In the genomic region with DNA sequence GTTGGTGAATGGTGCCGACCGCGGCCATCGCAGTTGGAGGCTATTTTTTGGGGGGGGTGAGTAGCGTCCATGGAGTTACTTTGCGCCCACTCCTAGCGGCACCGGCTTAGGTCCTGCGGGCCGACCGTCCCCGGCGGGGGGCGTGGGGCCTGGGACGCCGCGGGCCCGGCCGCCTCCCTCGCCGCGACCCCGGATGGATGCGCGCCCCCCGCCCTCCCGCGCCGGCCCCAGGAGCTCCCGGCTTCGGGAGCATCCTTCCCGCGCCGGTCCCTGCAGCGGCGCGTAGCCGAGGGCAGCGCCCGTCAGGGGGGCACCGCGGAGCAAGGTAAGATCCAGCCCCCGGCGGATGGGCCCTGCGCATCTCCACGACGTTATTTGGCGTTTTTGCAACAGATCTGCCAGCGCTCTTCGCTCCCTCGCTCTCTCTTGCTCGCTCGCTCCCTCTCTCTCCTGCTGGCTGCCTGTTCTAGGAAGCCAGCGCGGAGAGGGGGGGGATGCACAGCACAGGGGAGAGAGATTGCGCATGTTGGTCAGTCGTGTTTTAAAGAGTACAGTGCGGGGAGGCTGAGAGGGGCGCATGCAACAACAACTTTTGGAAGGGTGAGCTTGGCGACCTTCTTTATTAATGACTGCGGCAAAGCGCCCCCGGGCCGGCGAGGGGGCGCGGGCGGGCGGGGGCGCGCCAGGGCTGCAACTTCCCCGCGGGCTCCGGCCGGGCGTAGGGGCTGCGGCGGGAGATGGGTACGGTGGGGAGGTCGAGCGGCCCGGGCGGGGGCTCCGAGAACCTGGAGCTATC, we compare ENCODE assay signal across 8 cellular contexts.
A peak's percentile ranks its signal among the peaks of the same experiment; 100 is the strongest.
DNase-seq lines count a peak whose midpoint lies in the region; ATAC-seq and TF ChIP-seq lines count a peak whose summit lies in the region.

No MANE protein-coding gene starts in this region.

- peak overlapping the region; percentile 87 for H3K27ac ChIP-seq in epithelial cell of prostate

- peak; percentile 68 for DNase-seq in GM13976 (ENCODE audit: low spot score)
- DNase-seq in NOMO-1 (lab: John Stamatoyannopoulos, UW; ENCODE audit: unreplicated experiment in 2 of 2): peak; percentile 60 to 66
- DNase-seq in activated T-cell treated with anti-CD3 and anti-CD28 coated beads for 48 hours (ENCODE audit: low read depth): peak; percentile 55
- no peak for DNase-seq in epithelial cell of prostate (ENCODE audit: low read depth, low spot score)
- DNase-seq in middle frontal gyrus (ENCODE audit: extremely low spot score, low spot score): peak; percentile 20
- peak; percentile 70 for DNase-seq in stimulated activated CD8-positive, alpha-beta memory T cell treated with anti-CD3 and anti-CD28 coated beads, Interleukin-4, amount 100 ng/mL, for 48 hours

- ATAC-seq in HG03432 (IDR thresholded peaks at IDR 0.05; ENCODE audit: unreplicated experiment) (peak; percentile 5), HG02610 (IDR thresholded peaks at IDR 0.05; ENCODE audit: unreplicated experiment) (no peak)

- in situ Hi-C loops in GM13976 (cut with MboI; ENCODE audit: low sequenced_read_pairs, unreplicated experiment): loop anchor here (5.0 kb wide), 1 partner anchor 51 kb away; no protein-coding TSS in a partner anchor

- TF ChIP-seq CTCF in GM13976 (IDR thresholded peaks at IDR 0.05; ENCODE audit: borderline replicate concordance, control extremely low read depth, extremely low read depth, insufficient read depth, missing control alignments): peak; percentile 6
